Comparison of ENCODE assay signal across 10 cellular contexts in genomic region chr20:11454966-11455799, GRCh38.
DNase-seq lines count a peak whose midpoint lies in the region; ATAC-seq and TF ChIP-seq lines count a peak whose summit lies in the region.
"Had no signal": no experiment of that assay in that cellular context is flagged by ENCODE, and none has a peak within 500 bp of the region (broad histone marks: within the 10 kb centered on the region; RNA-seq: fewer than 3 reads in every experiment).

No MANE protein-coding gene starts in this region.

- H3K27ac ChIP-seq in mesenchymal stem cell (ENCODE audit: low read length, poor library complexity, severe bottlenecking) (peak overlapping the region; percentile 97), esophagus muscularis mucosa (replicated peaks in 1 of 4) (no peak overlapping the region)
- H3K27ac ChIP-seq: tibial nerve had no signal

- H3K18ac ChIP-seq in mesenchymal stem cell (ENCODE audit: low read depth in 1 of 2, low read length in 2 of 2): no peak overlapping the region

- H2AK5ac ChIP-seq in mesenchymal stem cell (ENCODE audit: low read length, severe bottlenecking): no peak overlapping the region

- H3K9ac ChIP-seq in adipocyte (ENCODE audit: low read length) (no peak overlapping the region), mesenchymal stem cell (ENCODE audit: low read length) (no peak overlapping the region)

- H3K9me3 ChIP-seq in adipocyte (ENCODE audit: control insufficient read depth, low read length): no peaks in the 10 kb centered on the region
- no peaks in the 10 kb centered on the region for H3K9me3 ChIP-seq in mesenchymal stem cell (ENCODE audit: control insufficient read depth, low read length)
- no peaks in the 10 kb centered on the region for H3K9me3 ChIP-seq in esophagus muscularis mucosa
- H3K9me3 ChIP-seq: tibial nerve had no signal

- no peak overlapping the region for H3K14ac ChIP-seq in mesenchymal stem cell (ENCODE audit: low read length in 2 of 2)

- TF ChIP-seq CTCF in GM12865 (IDR thresholded peaks at IDR 0.05; ENCODE audit: insufficient read depth, low read depth, low read length, missing control alignments): no peak
- no peak for TF ChIP-seq CTCF in esophagus muscularis mucosa (IDR thresholded peaks at IDR 0.05)
- TF ChIP-seq CTCF in activated CD8-positive, alpha-beta T cell treated with anti-CD3 and anti-CD28 coated beads for 36 hours (IDR thresholded peaks at IDR 0.05): no peak

- CTCF ChIA-PET in activated CD8-positive, alpha-beta T cell treated with anti-CD3 and anti-CD28 coated beads for 36 hours (lab: Charles Lee): no interaction called here

- H2BK120ac ChIP-seq in mesenchymal stem cell (ENCODE audit: low read depth, low read length): no peak overlapping the region

- WGBS in mesenchymal stem cell: 2% methylated on average over 5 of the region's 7 CpGs
- WGBS in esophagus muscularis mucosa: 44% methylated on average over 7 of the region's 7 CpGs

- no peak for TF ChIP-seq POLR2A in esophagus muscularis mucosa (IDR thresholded peaks at IDR 0.05; ENCODE audit: low read depth)

- H3K27ac Mint-ChIP-seq in immature natural killer cell: no peak overlapping the region
- no peak overlapping the region for H3K27ac Mint-ChIP-seq in activated CD8-positive, alpha-beta T cell treated with anti-CD3 and anti-CD28 coated beads for 36 hours
- H3K27ac Mint-ChIP-seq: activated naive CD8-positive, alpha-beta T cell had no signal

- H3K27me3 Mint-ChIP-seq in immature natural killer cell (ENCODE audit: low read depth in 3 of 3): no peaks in the 10 kb centered on the region
- no peaks in the 10 kb centered on the region for H3K27me3 Mint-ChIP-seq in activated CD8-positive, alpha-beta T cell treated with anti-CD3 and anti-CD28 coated beads for 36 hours
- H3K27me3 Mint-ChIP-seq: activated naive CD8-positive, alpha-beta T cell had no signal

- POLR2A ChIA-PET in activated CD8-positive, alpha-beta T cell treated with anti-CD3 and anti-CD28 coated beads for 36 hours (lab: Charles Lee): no interaction called here

- TF ChIP-seq EP300 in esophagus muscularis mucosa (IDR thresholded peaks at IDR 0.05): no peak

- no peak overlapping the region for H2AFZ ChIP-seq in mesenchymal stem cell (ENCODE audit: low read depth, low read length)

- H4K91ac ChIP-seq in mesenchymal stem cell (ENCODE audit: low read length): no peak overlapping the region

- intact Hi-C loops in esophagus muscularis mucosa (cut with DNase I): no loop called here
- intact Hi-C loops in activated CD8-positive, alpha-beta T cell treated with anti-CD3 and anti-CD28 coated beads for 36 hours (cut with micrococcal nuclease): no loop called here

- no peak overlapping the region for H3K4me3 Mint-ChIP-seq in immature natural killer cell
- no peak overlapping the region for H3K4me3 Mint-ChIP-seq in activated CD8-positive, alpha-beta T cell treated with anti-CD3 and anti-CD28 coated beads for 36 hours
- H3K4me3 Mint-ChIP-seq: activated naive CD8-positive, alpha-beta T cell had no signal

- H2BK5ac ChIP-seq in mesenchymal stem cell (ENCODE audit: low read depth, low read length, poor library complexity, severe bottlenecking): peak overlapping the region; percentile 54

- DNase-seq in GM12865 (ENCODE audit: low read depth) (peak; percentile 35), adipocyte (ENCODE audit: low read depth) (peak; percentile 69), mesenchymal stem cell (peak; percentile 66), immature natural killer cell (no peak), esophagus muscularis mucosa (ENCODE audit: extremely low spot score) (no peak), ureter (ENCODE audit: low spot score) (no peak)
- DNase-seq in activated CD8-positive, alpha-beta T cell treated with anti-CD3 and anti-CD28 coated beads for 36 hours: no peak

- peak; percentile 64 for ATAC-seq in HG03354 (IDR thresholded peaks at IDR 0.05; ENCODE audit: poor library complexity, severe bottlenecking, unreplicated experiment)
- no peak for ATAC-seq in activated CD8-positive, alpha-beta T cell treated with anti-CD3 and anti-CD28 coated beads for 36 hours

- no peaks in the 10 kb centered on the region for H3K27me3 ChIP-seq in adipocyte (replicated peaks; ENCODE audit: control insufficient read depth, insufficient read depth, low read length)
- H3K27me3 ChIP-seq in mesenchymal stem cell (ENCODE audit: control insufficient read depth in 1 of 2, insufficient read depth in 1 of 2, low read length in 2 of 2): no peaks in the 10 kb centered on the region
- no peaks in the 10 kb centered on the region for H3K27me3 ChIP-seq in esophagus muscularis mucosa
- H3K27me3 ChIP-seq: tibial nerve had no signal

- no peak overlapping the region for H3K4ac ChIP-seq in mesenchymal stem cell (ENCODE audit: low read depth in 1 of 2, low read length in 2 of 2)

- H3K9me3 Mint-ChIP-seq in immature natural killer cell: peaks cover 0 to 10% (median 1%) of the 10 kb centered on the region in 6 donors
- H3K9me3 Mint-ChIP-seq in activated CD8-positive, alpha-beta T cell treated with anti-CD3 and anti-CD28 coated beads for 36 hours: peaks cover 4% of the 10 kb centered on the region

- no peak overlapping the region for H3K23ac ChIP-seq in mesenchymal stem cell (ENCODE audit: low read length in 2 of 2)

- H2BK12ac ChIP-seq in mesenchymal stem cell (ENCODE audit: low read length in 2 of 2): no peak overlapping the region

- no peak overlapping the region for H4K8ac ChIP-seq in mesenchymal stem cell (ENCODE audit: low read length)

- H3K36me3 ChIP-seq in adipocyte (ENCODE audit: control insufficient read depth, insufficient read depth, low read length, severe bottlenecking): no peaks in the 10 kb centered on the region
- no peaks in the 10 kb centered on the region for H3K36me3 ChIP-seq in mesenchymal stem cell (ENCODE audit: control insufficient read depth in 1 of 2, insufficient read depth in 2 of 2, low read depth in 1 of 2, low read length in 2 of 2)
- no peaks in the 10 kb centered on the region for H3K36me3 ChIP-seq in esophagus muscularis mucosa
- H3K36me3 ChIP-seq: tibial nerve had no signal

- H3K4me1 ChIP-seq in adipocyte (ENCODE audit: control insufficient read depth, insufficient read depth, low read length): peaks cover 7% of the 10 kb centered on the region
- peaks cover 11% of the 10 kb centered on the region for H3K4me1 ChIP-seq in mesenchymal stem cell (ENCODE audit: control insufficient read depth, insufficient read depth, low read depth, low read length)
- no peaks in the 10 kb centered on the region for H3K4me1 ChIP-seq in esophagus muscularis mucosa

- peak overlapping the region; percentile 59 for H3K4me2 ChIP-seq in mesenchymal stem cell (ENCODE audit: low read length, poor library complexity, severe bottlenecking)

- no peaks in the 10 kb centered on the region for H3K79me1 ChIP-seq in mesenchymal stem cell (replicated peaks; ENCODE audit: low read length, poor library complexity, severe bottlenecking)

- no peaks in the 10 kb centered on the region for H3K36me3 Mint-ChIP-seq in immature natural killer cell
- H3K36me3 Mint-ChIP-seq in activated CD8-positive, alpha-beta T cell treated with anti-CD3 and anti-CD28 coated beads for 36 hours (ENCODE audit: low read depth): no peaks in the 10 kb centered on the region
- H3K36me3 Mint-ChIP-seq: activated naive CD8-positive, alpha-beta T cell had no signal

- no peak overlapping the region for H2BK15ac ChIP-seq in mesenchymal stem cell (ENCODE audit: low read depth, poor library complexity, severe bottlenecking)

- peaks cover 0 to 5% of the 10 kb centered on the region in 2 donors for H3K4me1 Mint-ChIP-seq in immature natural killer cell
- H3K4me1 Mint-ChIP-seq in activated CD8-positive, alpha-beta T cell treated with anti-CD3 and anti-CD28 coated beads for 36 hours (ENCODE audit: low read depth): no peaks in the 10 kb centered on the region

- no peak overlapping the region for H3K4me3 ChIP-seq in GM12865 (ENCODE audit: low read depth, low read length)
- no peak overlapping the region for H3K4me3 ChIP-seq in adipocyte (ENCODE audit: low read length)
- H3K4me3 ChIP-seq in mesenchymal stem cell (ENCODE audit: insufficient read depth in 1 of 2, low read depth in 1 of 2, low read length in 2 of 2): no peak overlapping the region
- no peak overlapping the region for H3K4me3 ChIP-seq in esophagus muscularis mucosa
- H3K4me3 ChIP-seq: tibial nerve had no signal

Comparison
In these comparisons a context has a peak if more than half of its experiments do, and no peak if none do; other contexts are left out.
1. DNase-seq: peak in GM12865 (single experiment), adipocyte (single experiment) and mesenchymal stem cell (single experiment); none in immature natural killer cell (0 of 3), esophagus muscularis mucosa (single experiment), ureter (single experiment) and activated CD8-positive, alpha-beta T cell treated with anti-CD3 and anti-CD28 coated beads for 36 hours (single experiment).